ENCODE assay signal across 2 cellular contexts in the genomic region with DNA sequence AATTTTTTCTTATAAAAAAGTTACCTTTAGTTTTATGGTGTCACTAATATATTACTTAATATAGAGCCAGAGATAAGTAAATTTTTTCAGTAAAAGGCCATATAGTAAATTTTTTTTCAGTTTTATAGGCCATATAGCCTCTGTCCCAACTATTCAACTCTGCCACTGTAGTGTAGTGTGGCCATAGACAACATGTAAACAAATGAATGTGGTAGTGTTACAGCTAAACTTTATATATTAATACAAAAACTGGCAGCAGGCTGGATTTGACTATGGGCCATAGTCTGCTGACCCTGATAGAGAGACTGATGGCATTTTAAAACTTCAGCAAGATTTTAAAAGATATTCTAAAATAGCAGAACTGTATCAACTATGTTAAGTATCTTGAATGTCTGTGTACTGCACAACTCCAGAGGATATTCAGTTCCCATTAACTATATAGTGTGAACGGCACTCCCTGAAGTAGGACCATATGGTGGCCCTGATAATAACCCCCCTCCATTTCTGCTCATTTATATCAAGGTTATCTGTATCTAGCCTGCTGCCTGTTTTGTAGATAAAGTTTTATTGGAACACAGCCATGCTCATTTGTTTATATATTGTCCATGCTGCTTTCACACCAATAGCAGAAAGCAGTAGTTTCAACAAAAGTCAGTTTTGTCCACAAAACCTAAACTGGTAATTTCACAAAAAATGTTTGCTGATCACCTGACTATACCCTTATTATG.
TF ChIP-seq lines count a peak whose summit lies in the region.

No MANE protein-coding gene starts in this region.

TF ChIP-seq in SK-N-SH, 30 proteins besides CTCF, POLR2A, EP300 and RAD21 (continued from another document and continues in another):
- TF ChIP-seq, protein P1, sequence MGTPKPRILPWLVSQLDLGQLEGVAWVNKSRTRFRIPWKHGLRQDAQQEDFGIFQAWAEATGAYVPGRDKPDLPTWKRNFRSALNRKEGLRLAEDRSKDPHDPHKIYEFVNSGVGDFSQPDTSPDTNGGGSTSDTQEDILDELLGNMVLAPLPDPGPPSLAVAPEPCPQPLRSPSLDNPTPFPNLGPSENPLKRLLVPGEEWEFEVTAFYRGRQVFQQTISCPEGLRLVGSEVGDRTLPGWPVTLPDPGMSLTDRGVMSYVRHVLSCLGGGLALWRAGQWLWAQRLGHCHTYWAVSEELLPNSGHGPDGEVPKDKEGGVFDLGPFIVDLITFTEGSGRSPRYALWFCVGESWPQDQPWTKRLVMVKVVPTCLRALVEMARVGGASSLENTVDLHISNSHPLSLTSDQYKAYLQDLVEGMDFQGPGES (IDR thresholded peaks at IDR 0.05; ENCODE audit: low read depth, low read length): no peak
- TF ChIP-seq YY1 (IDR thresholded peaks at IDR 0.05; ENCODE audit: low read depth) (no peak), GATA2 (CRISPR knock-in tag; IDR thresholded peaks at IDR 0.05) (peak; percentile 67; the same call in 1 of the 2 replicates), RXRA (IDR thresholded peaks at IDR 0.05; ENCODE audit: borderline replicate concordance, low read depth) (no peak), TCF12 (IDR thresholded peaks at IDR 0.05) (0 out of 2 replicates have a peak, but pooled peaks have one; percentile 24), MEF2A (IDR thresholded peaks at IDR 0.05; ENCODE audit: borderline replicate concordance, low read depth) (no peak), EZH2phosphoT487 (IDR thresholded peaks at IDR 0.05; ENCODE audit: borderline replicate concordance, low read depth) (no peak), ELF1 (IDR thresholded peaks at IDR 0.05) (no peak), NFIC (IDR thresholded peaks at IDR 0.05; ENCODE audit: borderline replicate concordance) (no peak), MXI1 (IDR thresholded peaks at IDR 0.05; ENCODE audit: low read depth, low read length) (no peak), POLR2AphosphoS5 (IDR thresholded peaks at IDR 0.05; ENCODE audit: low read depth, low read length) (no peak), FOXM1 (IDR thresholded peaks at IDR 0.05; ENCODE audit: low read depth) (no peak), RFX5 (IDR thresholded peaks at IDR 0.05; ENCODE audit: low read length) (no peak), RCOR1 (IDR thresholded peaks at IDR 0.05; ENCODE audit: low read length) (peak; percentile 79; the same call in 1 of the 2 replicates), TAF1 (IDR thresholded peaks at IDR 0.05; ENCODE audit: borderline replicate concordance, low read depth, low read length) (no peak), TEAD4 (IDR thresholded peaks at IDR 0.05; ENCODE audit: borderline replicate concordance, insufficient read depth) (no peak), NRF1 (IDR thresholded peaks at IDR 0.05; ENCODE audit: low read depth, low read length) (no peak), CHD2 (IDR thresholded peaks at IDR 0.05; ENCODE audit: low read length, partially characterized antibody) (peak; percentile 7)
- TF ChIP-seq, protein P2, sequence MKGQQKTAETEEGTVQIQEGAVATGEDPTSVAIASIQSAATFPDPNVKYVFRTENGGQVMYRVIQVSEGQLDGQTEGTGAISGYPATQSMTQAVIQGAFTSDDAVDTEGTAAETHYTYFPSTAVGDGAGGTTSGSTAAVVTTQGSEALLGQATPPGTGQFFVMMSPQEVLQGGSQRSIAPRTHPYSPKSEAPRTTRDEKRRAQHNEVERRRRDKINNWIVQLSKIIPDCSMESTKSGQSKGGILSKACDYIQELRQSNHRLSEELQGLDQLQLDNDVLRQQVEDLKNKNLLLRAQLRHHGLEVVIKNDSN (IDR thresholded peaks at IDR 0.05; ENCODE audit: borderline replicate concordance, low read depth): no peak
- TF ChIP-seq, protein P3, sequence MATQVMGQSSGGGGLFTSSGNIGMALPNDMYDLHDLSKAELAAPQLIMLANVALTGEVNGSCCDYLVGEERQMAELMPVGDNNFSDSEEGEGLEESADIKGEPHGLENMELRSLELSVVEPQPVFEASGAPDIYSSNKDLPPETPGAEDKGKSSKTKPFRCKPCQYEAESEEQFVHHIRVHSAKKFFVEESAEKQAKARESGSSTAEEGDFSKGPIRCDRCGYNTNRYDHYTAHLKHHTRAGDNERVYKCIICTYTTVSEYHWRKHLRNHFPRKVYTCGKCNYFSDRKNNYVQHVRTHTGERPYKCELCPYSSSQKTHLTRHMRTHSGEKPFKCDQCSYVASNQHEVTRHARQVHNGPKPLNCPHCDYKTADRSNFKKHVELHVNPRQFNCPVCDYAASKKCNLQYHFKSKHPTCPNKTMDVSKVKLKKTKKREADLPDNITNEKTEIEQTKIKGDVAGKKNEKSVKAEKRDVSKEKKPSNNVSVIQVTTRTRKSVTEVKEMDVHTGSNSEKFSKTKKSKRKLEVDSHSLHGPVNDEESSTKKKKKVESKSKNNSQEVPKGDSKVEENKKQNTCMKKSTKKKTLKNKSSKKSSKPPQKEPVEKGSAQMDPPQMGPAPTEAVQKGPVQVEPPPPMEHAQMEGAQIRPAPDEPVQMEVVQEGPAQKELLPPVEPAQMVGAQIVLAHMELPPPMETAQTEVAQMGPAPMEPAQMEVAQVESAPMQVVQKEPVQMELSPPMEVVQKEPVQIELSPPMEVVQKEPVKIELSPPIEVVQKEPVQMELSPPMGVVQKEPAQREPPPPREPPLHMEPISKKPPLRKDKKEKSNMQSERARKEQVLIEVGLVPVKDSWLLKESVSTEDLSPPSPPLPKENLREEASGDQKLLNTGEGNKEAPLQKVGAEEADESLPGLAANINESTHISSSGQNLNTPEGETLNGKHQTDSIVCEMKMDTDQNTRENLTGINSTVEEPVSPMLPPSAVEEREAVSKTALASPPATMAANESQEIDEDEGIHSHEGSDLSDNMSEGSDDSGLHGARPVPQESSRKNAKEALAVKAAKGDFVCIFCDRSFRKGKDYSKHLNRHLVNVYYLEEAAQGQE (IDR thresholded peaks at IDR 0.05; ENCODE audit: low read depth, low read length): no peak
- TF ChIP-seq, protein P4, sequence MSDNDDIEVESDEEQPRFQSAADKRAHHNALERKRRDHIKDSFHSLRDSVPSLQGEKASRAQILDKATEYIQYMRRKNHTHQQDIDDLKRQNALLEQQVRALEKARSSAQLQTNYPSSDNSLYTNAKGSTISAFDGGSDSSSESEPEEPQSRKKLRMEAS (IDR thresholded peaks at IDR 0.05; ENCODE audit: low read depth): no peak
- TF ChIP-seq, protein P5, sequence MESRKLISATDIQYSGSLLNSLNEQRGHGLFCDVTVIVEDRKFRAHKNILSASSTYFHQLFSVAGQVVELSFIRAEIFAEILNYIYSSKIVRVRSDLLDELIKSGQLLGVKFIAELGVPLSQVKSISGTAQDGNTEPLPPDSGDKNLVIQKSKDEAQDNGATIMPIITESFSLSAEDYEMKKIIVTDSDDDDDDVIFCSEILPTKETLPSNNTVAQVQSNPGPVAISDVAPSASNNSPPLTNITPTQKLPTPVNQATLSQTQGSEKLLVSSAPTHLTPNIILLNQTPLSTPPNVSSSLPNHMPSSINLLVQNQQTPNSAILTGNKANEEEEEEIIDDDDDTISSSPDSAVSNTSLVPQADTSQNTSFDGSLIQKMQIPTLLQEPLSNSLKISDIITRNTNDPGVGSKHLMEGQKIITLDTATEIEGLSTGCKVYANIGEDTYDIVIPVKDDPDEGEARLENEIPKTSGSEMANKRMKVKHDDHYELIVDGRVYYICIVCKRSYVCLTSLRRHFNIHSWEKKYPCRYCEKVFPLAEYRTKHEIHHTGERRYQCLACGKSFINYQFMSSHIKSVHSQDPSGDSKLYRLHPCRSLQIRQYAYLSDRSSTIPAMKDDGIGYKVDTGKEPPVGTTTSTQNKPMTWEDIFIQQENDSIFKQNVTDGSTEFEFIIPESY (IDR thresholded peaks at IDR 0.05; ENCODE audit: borderline replicate concordance, low read depth): no peak

TF ChIP-seq in K562, 482 proteins besides CTCF, POLR2A, EP300 and RAD21 (continued from another document and continues in another):
- TF ChIP-seq ZNF589 (CRISPR knock-in tag; IDR thresholded peaks at IDR 0.05; ENCODE audit: low read depth): peak; percentile 83
- no peak for TF ChIP-seq ZNF253 (CRISPR knock-in tag; conservative IDR thresholded peaks at IDR 0.05)
- TF ChIP-seq BACH1 (tag; IDR thresholded peaks at IDR 0.05): peak; percentile 27; the same call in 1 of the 2 replicates
- peak; percentile 95 for TF ChIP-seq POLR2AphosphoS5 (IDR thresholded peaks at IDR 0.05; ENCODE audit: control insufficient read depth, insufficient read depth, low read depth, low read length)
- peak; percentile 32; the same call in 1 of the 2 replicates for TF ChIP-seq CTBP1 (IDR thresholded peaks at IDR 0.05; ENCODE audit: borderline replicate concordance)
- TF ChIP-seq, protein P6, sequence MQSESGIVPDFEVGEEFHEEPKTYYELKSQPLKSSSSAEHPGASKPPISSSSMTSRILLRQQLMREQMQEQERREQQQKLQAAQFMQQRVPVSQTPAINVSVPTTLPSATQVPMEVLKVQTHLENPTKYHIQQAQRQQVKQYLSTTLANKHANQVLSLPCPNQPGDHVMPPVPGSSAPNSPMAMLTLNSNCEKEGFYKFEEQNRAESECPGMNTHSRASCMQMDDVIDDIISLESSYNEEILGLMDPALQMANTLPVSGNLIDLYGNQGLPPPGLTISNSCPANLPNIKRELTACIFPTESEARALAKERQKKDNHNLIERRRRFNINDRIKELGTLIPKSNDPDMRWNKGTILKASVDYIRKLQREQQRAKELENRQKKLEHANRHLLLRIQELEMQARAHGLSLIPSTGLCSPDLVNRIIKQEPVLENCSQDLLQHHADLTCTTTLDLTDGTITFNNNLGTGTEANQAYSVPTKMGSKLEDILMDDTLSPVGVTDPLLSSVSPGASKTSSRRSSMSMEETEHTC (IDR thresholded peaks at IDR 0.05): peak; percentile 60; the same call in 1 of the 2 replicates
- TF ChIP-seq MEIS2 (IDR thresholded peaks at IDR 0.05; ENCODE audit: partially characterized antibody): peak; percentile 72
- TF ChIP-seq SMARCA5 (IDR thresholded peaks at IDR 0.05): no peak
- peak; percentile 92 to 95 for TF ChIP-seq TRIM24 (IDR thresholded peaks at IDR 0.05)
- peak; percentile 96 for TF ChIP-seq CC2D1A (IDR thresholded peaks at IDR 0.05)
- peak; percentile 88 for TF ChIP-seq NCOA1 (IDR thresholded peaks at IDR 0.05; ENCODE audit: low read depth)
- peak; percentile 73 for TF ChIP-seq CXXC5 (CRISPR knock-in tag; IDR thresholded peaks at IDR 0.05)
- TF ChIP-seq NRF1 (conservative IDR thresholded peaks at IDR 0.05 in 1 of 2, IDR thresholded peaks at IDR 0.05 in 1 of 2): 0 out of 4 replicates have a peak, but pooled peaks of 1 of the 2 experiments have one; percentile 12
- TF ChIP-seq NFATC3 (IDR thresholded peaks at IDR 0.05): 0 out of 2 replicates have a peak, but pooled peaks have one; percentile 71
- TF ChIP-seq, protein P7, sequence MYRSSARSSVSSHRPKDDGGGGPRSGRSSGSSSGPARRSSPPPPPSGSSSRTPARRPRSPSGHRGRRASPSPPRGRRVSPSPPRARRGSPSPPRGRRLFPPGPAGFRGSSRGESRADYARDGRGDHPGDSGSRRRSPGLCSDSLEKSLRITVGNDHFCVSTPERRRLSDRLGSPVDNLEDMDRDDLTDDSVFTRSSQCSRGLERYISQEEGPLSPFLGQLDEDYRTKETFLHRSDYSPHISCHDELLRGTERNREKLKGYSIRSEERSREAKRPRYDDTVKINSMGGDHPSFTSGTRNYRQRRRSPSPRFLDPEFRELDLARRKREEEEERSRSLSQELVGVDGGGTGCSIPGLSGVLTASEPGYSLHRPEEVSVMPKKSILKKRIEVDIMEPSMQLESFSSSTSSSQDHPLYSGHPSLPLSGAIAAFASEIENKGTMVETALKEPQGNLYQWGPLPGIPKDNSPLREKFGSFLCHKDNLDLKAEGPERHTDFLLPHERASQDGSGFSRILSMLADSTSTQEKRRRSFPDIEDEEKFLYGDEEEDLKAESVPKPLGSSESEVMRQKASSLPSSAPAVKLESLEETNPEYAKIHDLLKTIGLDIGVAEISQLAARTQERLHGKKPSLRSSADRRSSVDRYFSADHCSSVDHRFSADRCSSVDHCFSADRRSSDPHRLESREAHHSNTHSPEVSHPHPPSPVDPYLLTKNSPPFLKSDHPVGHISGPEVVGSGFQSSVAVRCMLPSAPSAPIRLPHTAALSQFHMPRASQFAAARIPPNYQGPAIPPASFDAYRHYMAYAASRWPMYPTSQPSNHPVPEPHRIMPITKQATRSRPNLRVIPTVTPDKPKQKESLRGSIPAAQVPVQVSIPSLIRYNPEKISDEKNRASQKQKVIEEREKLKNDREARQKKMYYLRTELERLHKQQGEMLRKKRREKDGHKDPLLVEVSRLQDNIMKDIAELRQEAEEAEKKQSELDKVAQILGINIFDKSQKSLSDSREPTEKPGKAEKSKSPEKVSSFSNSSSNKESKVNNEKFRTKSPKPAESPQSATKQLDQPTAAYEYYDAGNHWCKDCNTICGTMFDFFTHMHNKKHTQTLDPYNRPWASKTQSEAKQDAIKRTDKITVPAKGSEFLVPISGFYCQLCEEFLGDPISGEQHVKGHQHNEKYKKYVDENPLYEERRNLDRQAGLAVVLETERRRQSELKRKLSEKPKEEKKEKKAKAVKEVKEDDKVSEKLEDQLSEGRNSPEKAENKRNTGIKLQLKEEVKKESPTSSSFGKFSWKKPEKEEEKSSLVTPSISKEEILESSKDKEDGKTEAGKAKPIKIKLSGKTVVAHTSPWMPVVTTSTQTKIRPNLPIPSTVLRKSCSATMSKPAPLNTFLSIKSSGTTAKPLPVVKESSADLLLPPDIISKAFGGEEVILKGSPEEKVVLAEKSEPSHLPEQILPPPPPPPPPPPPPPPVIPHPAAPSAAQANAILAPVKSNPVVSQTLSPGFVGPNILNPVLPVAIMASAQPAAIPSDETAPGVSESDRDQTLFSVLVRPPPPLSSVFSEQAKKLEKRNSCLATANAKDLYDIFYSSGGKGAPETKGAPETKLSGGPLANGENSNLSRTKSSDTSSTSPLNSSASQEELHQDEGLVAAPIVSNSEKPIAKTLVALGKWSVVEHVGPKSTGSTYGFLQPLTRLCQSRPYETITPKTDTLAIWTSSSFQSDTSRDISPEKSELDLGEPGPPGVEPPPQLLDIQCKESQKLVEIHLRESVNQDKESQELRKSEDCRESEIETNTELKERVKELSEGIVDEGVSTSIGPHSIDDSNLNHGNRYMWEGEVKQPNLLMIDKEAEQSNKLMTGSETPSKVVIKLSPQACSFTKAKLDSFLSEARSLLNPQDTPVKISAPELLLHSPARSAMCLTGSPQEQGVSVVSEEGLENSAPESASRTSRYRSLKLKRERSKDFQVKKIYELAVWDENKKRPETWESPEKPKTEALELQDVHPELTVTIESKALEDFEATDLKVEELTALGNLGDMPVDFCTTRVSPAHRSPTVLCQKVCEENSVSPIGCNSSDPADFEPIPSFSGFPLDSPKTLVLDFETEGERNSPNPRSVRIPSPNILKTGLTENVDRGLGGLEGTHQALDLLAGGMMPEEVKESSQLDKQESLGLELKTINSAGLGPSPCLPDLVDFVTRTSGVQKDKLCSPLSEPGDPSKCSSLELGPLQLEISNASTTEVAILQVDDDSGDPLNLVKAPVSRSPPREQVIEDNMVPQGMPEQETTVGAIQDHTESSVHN (IDR thresholded peaks at IDR 0.05; ENCODE audit: borderline replicate concordance in 1 of 2, low read depth in 1 of 2): peak in 1 of 2 experiments; percentile 35; a peak in 1 of 4 replicates
- TF ChIP-seq BRD4 (IDR thresholded peaks at IDR 0.05): peak; percentile 73; the same call in 1 of the 2 replicates
- peak; percentile 56 to 57; a peak in 1 of 4 replicates for TF ChIP-seq MAZ (CRISPR knock-in tag; conservative IDR thresholded peaks at IDR 0.05 in 1 of 2, IDR thresholded peaks at IDR 0.05 in 1 of 2)
- peak; percentile 78 to 81; a peak in 3 of 4 replicates for TF ChIP-seq FOXK2 (conservative IDR thresholded peaks at IDR 0.05 in 1 of 2, IDR thresholded peaks at IDR 0.05 in 1 of 2; ENCODE audit: low read depth in 2 of 2)
- peak; percentile 89 for TF ChIP-seq HDAC2 (IDR thresholded peaks at IDR 0.05)
- TF ChIP-seq TEAD4 (IDR thresholded peaks at IDR 0.05; ENCODE audit: low read length): peak; percentile 99
- TF ChIP-seq TEAD4 (CRISPR knock-in tag; IDR thresholded peaks at IDR 0.05; ENCODE audit: borderline replicate concordance): no peak
